ENCODE assay signal across 35 cellular contexts in the genomic region with DNA sequence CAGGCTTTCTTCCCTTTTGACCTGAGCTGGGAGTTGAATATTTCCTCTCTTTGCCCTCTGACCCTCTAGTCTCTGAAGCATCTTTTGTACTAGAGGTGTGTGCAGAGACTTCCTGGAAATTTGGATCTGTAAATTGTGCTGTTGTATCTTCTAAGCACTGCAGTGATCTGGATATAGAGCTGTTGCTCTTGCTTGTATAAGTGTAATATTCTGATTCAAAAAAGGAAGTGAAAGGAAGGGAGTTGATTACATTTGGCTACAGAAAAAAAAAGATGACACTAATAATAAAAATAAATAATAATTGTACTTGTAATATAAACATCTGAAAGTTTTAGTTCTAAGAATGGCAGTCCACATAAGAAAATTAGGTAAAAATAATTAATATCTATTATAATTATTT. TPM values are rescaled to one million over a fixed set of nuclear protein-coding genes. Genes with fewer than 3 reads are reported as not detected.
"Had no signal": no experiment of that assay in that cellular context is flagged by ENCODE, and none has a peak within 500 bp of the region (broad histone marks: within the 10 kb centered on the region; RNA-seq: fewer than 3 reads in every experiment).

No MANE protein-coding gene starts in this region.

- H3K4me1 ChIP-seq: left ventricle myocardium inferior, neural progenitor cell, right atrium auricular region, right lobe of liver, tibial nerve, uterus had no signal

- H3K4me3 ChIP-seq: left ventricle myocardium inferior, lung, neural progenitor cell, ovary, right atrium auricular region, right lobe of liver, smooth muscle cell, tibial nerve, uterus had no signal

- H3K4me2 ChIP-seq: neural progenitor cell, smooth muscle cell had no signal

- H3K4me1 Mint-ChIP-seq: mesothelial cell of epicardium; natural killer cell; nephron progenitor cell; stimulated activated memory B cell treated with anti-CD40 and anti-IgM and Interleukin-4, amounts not matched to agents 10 μg/mL and 1 μg/mL and 100 μg/mL, for 72 hours; stimulated activated naive CD8-positive, alpha-beta T cell treated with anti-CD3 and anti-CD28 coated beads, Interleukin-15, amount 100 ng/mL, for 72 hours had no signal

- H3K27ac Mint-ChIP-seq: mesothelial cell of epicardium; naive B cell; natural killer cell; nephron progenitor cell; neural progenitor cell; progenitor cell of endocrine pancreas; stimulated activated memory B cell treated with anti-CD40 and anti-IgM and Interleukin-4, amounts not matched to agents 10 μg/mL and 1 μg/mL and 100 μg/mL, for 72 hours; stimulated activated naive CD8-positive, alpha-beta T cell treated with anti-CD3 and anti-CD28 coated beads, Interleukin-15, amount 100 ng/mL, for 72 hours; type B pancreatic cell had no signal

- H3K9me3 ChIP-seq: left ventricle myocardium inferior, neutrophil, ovary, right atrium auricular region, right lobe of liver, tibial nerve, uterus had no signal

- H3K36me3 ChIP-seq: left ventricle myocardium inferior, neural progenitor cell, neutrophil, ovary, right atrium auricular region, right lobe of liver, tibial nerve, uterus had no signal

- H3K36me3 Mint-ChIP-seq: mesothelial cell of epicardium; naive B cell; natural killer cell; neural progenitor cell; stimulated activated memory B cell treated with anti-CD40 and anti-IgM and Interleukin-4, amounts not matched to agents 10 μg/mL and 1 μg/mL and 100 μg/mL, for 72 hours; type B pancreatic cell had no signal

- ATAC-seq: natural killer cell; right lobe of liver; stimulated activated memory B cell treated with anti-CD40 and anti-IgM and Interleukin-4, amounts not matched to agents 10 μg/mL and 1 μg/mL and 100 μg/mL, for 72 hours; stimulated activated naive CD8-positive, alpha-beta T cell treated with anti-CD3 and anti-CD28 coated beads, Interleukin-15, amount 100 ng/mL, for 72 hours had no signal

- H3K9me3 Mint-ChIP-seq: natural killer cell; stimulated activated naive CD8-positive, alpha-beta T cell treated with anti-CD3 and anti-CD28 coated beads, Interleukin-15, amount 100 ng/mL, for 72 hours; type B pancreatic cell had no signal

- DNase-seq: islet precursor cell; left ventricle myocardium inferior; naive B cell; natural killer cell; nephron progenitor cell; occipital lobe; ovary; right lobe of liver; stimulated activated CD4-positive, alpha-beta T cell treated with anti-CD3 and anti-CD28 coated beads, Interleukin-1b, Interleukin-23, amount 100 ng/mL, for 48 hours; stimulated activated CD4-positive, alpha-beta T cell treated with anti-CD3 and anti-CD28 coated beads, Interleukin-2, amount 100 ng/mL, for 48 hours; stimulated activated CD4-positive, alpha-beta T cell treated with anti-CD3 and anti-CD28 coated beads, Interleukin-4, amount 100 ng/mL, for 4 hours; stimulated activated CD8-positive, alpha-beta memory T cell treated with anti-CD3 and anti-CD28 coated beads, Interleukin-4, amount 100 ng/mL, for 48 hours; stimulated activated naive CD4-positive, alpha-beta T cell treated with Interleukin-2 at 50 U/mL for 16 hours; stimulated activated naive CD8-positive, alpha-beta T cell treated with anti-CD3 and anti-CD28 coated beads, Interleukin-15, amount 100 ng/mL, for 72 hours; substantia nigra; uterus had no signal

- H3K27me3 ChIP-seq: neural progenitor cell, ovary, right atrium auricular region, right lobe of liver, tibial nerve, uterus had no signal

- H3K4me3 Mint-ChIP-seq: mesothelial cell of epicardium; naive B cell; natural killer cell; nephron progenitor cell; neural progenitor cell; stimulated activated memory B cell treated with anti-CD40 and anti-IgM and Interleukin-4, amounts not matched to agents 10 μg/mL and 1 μg/mL and 100 μg/mL, for 72 hours; stimulated activated naive CD8-positive, alpha-beta T cell treated with anti-CD3 and anti-CD28 coated beads, Interleukin-15, amount 100 ng/mL, for 72 hours; type B pancreatic cell had no signal

- H3K27ac ChIP-seq: left ventricle myocardium inferior, neural progenitor cell, neutrophil, ovary, right atrium auricular region, right lobe of liver, tibial nerve, uterus had no signal

- H2AFZ ChIP-seq: neural progenitor cell had no signal

- H3K27me3 Mint-ChIP-seq: progenitor cell of endocrine pancreas; stimulated activated memory B cell treated with anti-CD40 and anti-IgM and Interleukin-4, amounts not matched to agents 10 μg/mL and 1 μg/mL and 100 μg/mL, for 72 hours; type B pancreatic cell had no signal

- H3K9ac ChIP-seq: neural progenitor cell had no signal

RNA-seq across cellular contexts. Expression of a gene that starts 53.4 kb away (rescaled TPM):
- total RNA-seq: kidney epithelial cell, left ventricle myocardium inferior, lower leg skin, lung, mesothelial cell of epicardium, mononuclear cell, natural killer cell, occipital lobe, ovary, progenitor cell of endocrine pancreas, pulmonary artery endothelial cell, renal cortical epithelial cell, right atrium auricular region, right lobe of liver, skeletal muscle tissue, smooth muscle cell, temporal lobe, tibial nerve, ureter, uterus had no signal
- polyA plus RNA-seq: lung, ovary, smooth muscle cell, thymus had no signal
